ENCODE assay signal across 10 cellular contexts in the genomic region with DNA sequence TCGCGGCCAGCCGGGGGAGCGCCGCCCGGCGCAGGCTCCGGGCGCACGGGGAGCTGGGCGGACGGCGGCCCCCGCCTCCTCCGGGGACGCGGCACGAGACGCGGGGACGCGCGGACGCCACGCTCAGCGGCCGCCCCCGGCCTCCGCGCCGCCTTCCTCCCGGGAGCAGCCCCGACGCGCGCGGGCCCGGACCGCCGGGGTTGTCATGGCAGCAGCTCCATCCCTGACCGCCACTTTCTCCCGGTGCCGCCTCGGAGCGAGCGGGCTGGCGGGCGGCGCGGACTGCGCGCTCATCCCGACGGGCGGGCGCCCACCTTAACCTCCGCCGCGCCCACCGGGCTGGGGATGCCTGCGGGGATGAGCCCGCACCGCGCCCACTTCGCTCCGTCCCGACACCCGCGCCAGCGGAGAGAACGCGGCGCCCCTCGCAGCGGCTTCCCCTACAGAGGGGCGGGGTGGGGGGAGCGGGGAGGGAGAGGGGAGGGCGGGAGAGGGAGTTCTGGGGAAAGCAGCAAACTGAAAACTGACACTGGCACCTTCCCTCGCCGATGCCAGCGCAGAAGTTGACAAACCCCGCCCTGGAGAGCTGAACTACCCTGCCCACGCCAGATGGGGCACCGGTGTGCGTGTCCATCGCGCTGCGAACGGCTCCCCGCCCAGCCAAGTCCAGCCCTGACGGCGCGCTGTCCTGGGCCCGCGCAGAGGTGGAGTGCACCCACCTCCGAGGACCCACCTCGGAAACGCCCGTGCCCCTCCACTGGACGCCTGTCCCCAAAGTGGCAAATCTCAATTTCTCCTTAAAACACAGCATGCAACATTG.
A peak's percentile ranks its signal among the peaks of the same experiment; 100 is the strongest.
DNase-seq lines count a peak whose midpoint lies in the region; ATAC-seq and TF ChIP-seq lines count a peak whose summit lies in the region.
"Had no signal": no experiment of that assay in that cellular context is flagged by ENCODE, and none has a peak within 500 bp of the region (broad histone marks: within the 10 kb centered on the region; RNA-seq: fewer than 3 reads in every experiment).

No MANE protein-coding gene starts in this region.

- H2BK20ac ChIP-seq in IMR-90 (ENCODE audit: low read depth, low read length): no peak overlapping the region

- H3K27ac ChIP-seq in IMR-90 (ENCODE audit: insufficient read depth, low read length) (no peak overlapping the region), esophagus (ENCODE audit: low read depth in 2 of 2, low read length in 1 of 2) (no peak overlapping the region)

- peaks cover 0 to 2% (median 0%) of the 10 kb centered on the region in 3 donors for H3K9me3 Mint-ChIP-seq in T-cell
- H3K9me3 Mint-ChIP-seq: activated T-helper 2 cell treated with anti-CD3 and anti-CD28 coated beads, Interferon-gamma antibody, Interleukin-2, Interleukin-4, amounts not matched to agents 10 μg/mL and 5 μg/mL and 100 μg/mL, durations not matched to agents 14 hours and 24 hours and 36 hours had no signal

- no peak for TF ChIP-seq POLR2A in IMR-90 (IDR thresholded peaks at IDR 0.05; ENCODE audit: low read depth, low read length)

- DNase-seq in COLO668 (lab: John Stamatoyannopoulos, UW; ENCODE audit: unreplicated experiment) (peak; percentile 71), IMR-90 (no peak), HAP-1 (ENCODE audit: low spot score in 2 of 2) (no peak), T-cell (no peak)
- no peak for DNase-seq in activated effector memory CD4-positive, alpha-beta T cell treated with anti-CD3 and anti-CD28 coated beads, Interleukin-2, amount 50 U/mL, for 16 hours
- DNase-seq: NCI-H187 treated with DMSO at 0.1 percent for 48 hours had no signal

- no TSS peak for BruUV-seq in IMR-90 (replicated peaks; lab: Mats Ljungman, UMichigan)

- no peaks in the 10 kb centered on the region for H3K36me3 Mint-ChIP-seq in T-cell

- H3K27ac Mint-ChIP-seq in T-cell: no peak overlapping the region
- H3K27ac Mint-ChIP-seq: activated T-helper 2 cell treated with anti-CD3 and anti-CD28 coated beads, Interferon-gamma antibody, Interleukin-2, Interleukin-4, amounts not matched to agents 10 μg/mL and 5 μg/mL and 100 μg/mL, durations not matched to agents 14 hours and 24 hours and 36 hours had no signal

- H3K18ac ChIP-seq in IMR-90 (ENCODE audit: low read depth, low read length): no peak overlapping the region

- peak; percentile 69 for ATAC-seq in IMR-90 (ENCODE audit: low read depth)
- ATAC-seq in T-cell (replicated peaks in 1 of 4): no peak
- no peak for ATAC-seq in GM18870 (IDR thresholded peaks at IDR 0.05; ENCODE audit: unreplicated experiment)

- H3K4me3 ChIP-seq in IMR-90 (ENCODE audit: insufficient read depth, low read depth, low read length) (peak overlapping the region; percentile 53), esophagus (ENCODE audit: low read depth in 1 of 2, low read length in 2 of 2) (peak overlapping the region; percentile 2 to 36), neuron (ENCODE audit: low read length) (peak overlapping the region; percentile 54), HAP-1 (no peak overlapping the region)

- no peak overlapping the region for H2BK15ac ChIP-seq in IMR-90 (ENCODE audit: low read depth, low read length)

- H4K5ac ChIP-seq in IMR-90 (ENCODE audit: low read depth, low read length): no peak overlapping the region

- no peak overlapping the region for H4K8ac ChIP-seq in IMR-90 (ENCODE audit: low read depth in 2 of 2, low read length in 2 of 2)

- no peak overlapping the region for H3K14ac ChIP-seq in IMR-90 (replicated peaks; ENCODE audit: low read depth, low read length)

- TF ChIP-seq CTCF in IMR-90 (conservative IDR thresholded peaks at IDR 0.05; ENCODE audit: low read depth, low read length): no peak

- H2AFZ ChIP-seq in IMR-90 (replicated peaks; ENCODE audit: low read length, poor library complexity): peak overlapping the region; percentile 71
- H2AFZ ChIP-seq in neuron (ENCODE audit: low read depth, low read length): no peak overlapping the region

- no peaks in the 10 kb centered on the region for H4K20me1 ChIP-seq in IMR-90 (ENCODE audit: insufficient read depth, low read length)

- H2AK5ac ChIP-seq in IMR-90 (ENCODE audit: low read depth, low read length): no peak overlapping the region

- no peak overlapping the region for H3K4ac ChIP-seq in IMR-90 (ENCODE audit: low read depth, low read length)

- H3K79me1 ChIP-seq in IMR-90 (ENCODE audit: low read depth in 1 of 2, low read length in 2 of 2): no peaks in the 10 kb centered on the region

- H4K91ac ChIP-seq in IMR-90 (ENCODE audit: insufficient read depth, low read depth, low read length): no peak overlapping the region

- H3K36me3 ChIP-seq in IMR-90 (ENCODE audit: control insufficient read depth, insufficient read depth, low read length): no peaks in the 10 kb centered on the region
- no peaks in the 10 kb centered on the region for H3K36me3 ChIP-seq in esophagus (ENCODE audit: control insufficient read depth in 2 of 2, insufficient read depth in 2 of 2, low read length in 1 of 2)
- no peaks in the 10 kb centered on the region for H3K36me3 ChIP-seq in neuron (ENCODE audit: insufficient read depth, low read length)
- H3K36me3 ChIP-seq in HAP-1 (replicated peaks): no peaks in the 10 kb centered on the region

- POLR2A ChIA-PET in IMR-90 (lab: Charles Lee; ENCODE audit: unreplicated experiment) (no interaction called here), T-cell (lab: Charles Lee) (no interaction called here)

- H3K9me3 ChIP-seq in IMR-90 (ENCODE audit: control insufficient read depth, insufficient read depth, low read length): no peaks in the 10 kb centered on the region
- peaks cover 2 to 3% of the 10 kb centered on the region in 2 donors for H3K9me3 ChIP-seq in esophagus (ENCODE audit: control insufficient read depth in 2 of 2, insufficient read depth in 1 of 2, low read depth in 1 of 2, low read length in 1 of 2)
- H3K9me3 ChIP-seq in neuron (ENCODE audit: low read length): no peaks in the 10 kb centered on the region
- no peaks in the 10 kb centered on the region for H3K9me3 ChIP-seq in HAP-1

- peak overlapping the region; percentile 96 for H3K4me2 ChIP-seq in IMR-90 (ENCODE audit: low read depth, low read length)

- 1% methylated on average over 46 of the region's 100 CpGs; no CpG with 5 or more reads in 1 of the 2 experiments for WGBS in IMR-90 (ENCODE audit: extremely low coverage in 2 of 2, insufficient read length in 1 of 2), 2 experiments
- WGBS in esophagus, 2 donors: 5% methylated on average over 60 to 100 of the region's 100 CpGs

- no peak for TF ChIP-seq RAD21 in IMR-90 (IDR thresholded peaks at IDR 0.05; ENCODE audit: low read length)

- in situ Hi-C loops in IMR-90 (cut with MboI; ENCODE audit: low sequenced_read_pairs) (no loop called here), HAP-1 (cut with MboI; ENCODE audit: low sequenced_read_pairs) (no loop called here)

- intact Hi-C loops in IMR-90 (cut with micrococcal nuclease): loop anchor here (5.0 kb wide), 3 partner anchors 77 to 817 kb away; no protein-coding TSS in a partner anchor

- peaks cover 18 to 42% of the 10 kb centered on the region in 2 donors for H3K27me3 Mint-ChIP-seq in T-cell

- CTCF ChIA-PET in IMR-90 (lab: Yijun Ruan, JAX) (interaction anchor here (0.6 kb wide), 1 partner anchor 385 kb away, joined by 3 read pairs; no protein-coding TSS in a partner anchor), T-cell (lab: Charles Lee) (no interaction called here)

- no peak overlapping the region for H3K4me3 Mint-ChIP-seq in T-cell

- no peaks in the 10 kb centered on the region for H3K9me1 ChIP-seq in IMR-90 (ENCODE audit: insufficient read depth, low read length)

- no peak overlapping the region for H3K23ac ChIP-seq in IMR-90 (ENCODE audit: low read depth, low read length)

- H3K9ac ChIP-seq in IMR-90 (ENCODE audit: low read depth, low read length): no peak overlapping the region

- no peak overlapping the region for H2AK9ac ChIP-seq in IMR-90 (replicated peaks; ENCODE audit: low read depth, low read length, poor library complexity)

- H2BK120ac ChIP-seq in IMR-90 (ENCODE audit: low read depth, low read length): no peak overlapping the region

- H3K4me1 ChIP-seq in IMR-90 (ENCODE audit: control insufficient read depth, insufficient read depth, low read length) (peaks cover 2% of the 10 kb centered on the region; the same call in 1 of the 2 replicates), esophagus (ENCODE audit: control insufficient read depth in 2 of 2, insufficient read depth in 2 of 2, low read length in 1 of 2) (peaks cover 2 to 6% of the 10 kb centered on the region in 2 donors), neuron (ENCODE audit: insufficient read depth, low read length) (peaks cover 17% of the 10 kb centered on the region), HAP-1 (no peaks in the 10 kb centered on the region)

- dilution Hi-C loops in IMR-90 (cut with HindIII; ENCODE audit: low sequenced_read_pairs, unreplicated experiment): no loop called here

- H2BK5ac ChIP-seq in IMR-90 (ENCODE audit: low read depth, low read length, poor library complexity, severe bottlenecking): no peak overlapping the region

- peaks cover 0 to 3% (median 2%) of the 10 kb centered on the region in 3 donors for H3K4me1 Mint-ChIP-seq in T-cell

- no peak overlapping the region for H3K56ac ChIP-seq in IMR-90 (ENCODE audit: extremely low read depth, insufficient read depth, low read length)

- H3K27me3 ChIP-seq in IMR-90 (ENCODE audit: control insufficient read depth, insufficient read depth, low read length): peaks cover 30% of the 10 kb centered on the region
- peaks cover 2 to 4% of the 10 kb centered on the region in 2 donors for H3K27me3 ChIP-seq in esophagus (ENCODE audit: control insufficient read depth in 1 of 2, insufficient read depth in 2 of 2, low read length in 2 of 2)
- H3K27me3 ChIP-seq in neuron (ENCODE audit: insufficient read depth, low read length): peaks cover 20% of the 10 kb centered on the region
- H3K27me3 ChIP-seq in HAP-1 (ENCODE audit: low read depth): no peaks in the 10 kb centered on the region

TF ChIP-seq in IMR-90, 13 proteins besides CTCF, POLR2A, EP300 and RAD21:
- TF ChIP-seq BHLHE40 (IDR thresholded peaks at IDR 0.05; ENCODE audit: low read depth, low read length) (peak; percentile 46; the same call in 1 of the 2 replicates), RFX5 (IDR thresholded peaks at IDR 0.05; ENCODE audit: low read depth, low read length) (no peak)
